In genomic region chr4:122555216-122555615, GRCh38 we compare ENCODE assay signal across 28 cellular contexts.
"Had no signal": no experiment of that assay in that cellular context is flagged by ENCODE, and none has a peak within 500 bp of the region (broad histone marks: within the 10 kb centered on the region; RNA-seq: fewer than 3 reads in every experiment).

No MANE protein-coding gene starts in this region.

- H3K27me3 Mint-ChIP-seq: activated CD4-positive, alpha-beta T cell treated with anti-CD3 and anti-CD28 coated beads, Interleukin-2, amount 10 ng/mL, durations not matched to agents 7 days and 5 days; T-helper 17 cell had no signal

- FAIRE-seq: frontal cortex, islet of Langerhans, small intestine, urothelium cell line had no signal

- ATAC-seq: left lung; lower lobe of right lung; natural killer cell; psoas muscle; stimulated activated effector memory CD8-positive, alpha-beta T cell treated with anti-CD3 and anti-CD28 coated beads, Interleukin-12 subunit alpha, Interleukin-12 subunit beta, amount 100 ng/mL, for 72 hours; T-helper 17 cell had no signal

- H3K9me3 Mint-ChIP-seq: natural killer cell; neural progenitor cell; stimulated activated effector memory CD8-positive, alpha-beta T cell treated with anti-CD3 and anti-CD28 coated beads, Interleukin-12 subunit alpha, Interleukin-12 subunit beta, amount 100 ng/mL, for 72 hours had no signal

- H3K27ac Mint-ChIP-seq: activated naive CD8-positive, alpha-beta T cell; natural killer cell; neural progenitor cell; stimulated activated effector memory CD8-positive, alpha-beta T cell treated with anti-CD3 and anti-CD28 coated beads, Interleukin-12 subunit alpha, Interleukin-12 subunit beta, amount 100 ng/mL, for 72 hours; stimulated activated naive CD8-positive, alpha-beta T cell treated with anti-CD3 and anti-CD28 coated beads, Interleukin-15, Interleukin-2, amounts not matched to agents 100 ng/mL and 50 ng/mL, for 24 hours; T-helper 17 cell had no signal

- H3K9me3 ChIP-seq: lower lobe of right lung, psoas muscle, sigmoid colon, thoracic aorta had no signal

- H3K36me3 Mint-ChIP-seq: activated naive CD8-positive, alpha-beta T cell; natural killer cell; neural progenitor cell; stimulated activated effector memory CD8-positive, alpha-beta T cell treated with anti-CD3 and anti-CD28 coated beads, Interleukin-12 subunit alpha, Interleukin-12 subunit beta, amount 100 ng/mL, for 72 hours had no signal

- H3K4me1 Mint-ChIP-seq: natural killer cell; stimulated activated effector memory CD8-positive, alpha-beta T cell treated with anti-CD3 and anti-CD28 coated beads, Interleukin-12 subunit alpha, Interleukin-12 subunit beta, amount 100 ng/mL, for 72 hours; T-helper 17 cell had no signal

- H3K4me3 ChIP-seq: coronary artery, dorsolateral prefrontal cortex, left lung, lower lobe of right lung, neural progenitor cell, psoas muscle, sigmoid colon, thoracic aorta had no signal

- H3K27ac ChIP-seq: coronary artery, dorsolateral prefrontal cortex, left lung, lower lobe of right lung, neural progenitor cell, parathyroid adenoma, psoas muscle, sigmoid colon, thoracic aorta had no signal

- H3K4me3 Mint-ChIP-seq: activated CD4-positive, alpha-beta T cell treated with anti-CD3 and anti-CD28 coated beads, Interleukin-2, amount 10 ng/mL, durations not matched to agents 7 days and 5 days; activated naive CD8-positive, alpha-beta T cell; natural killer cell; neural progenitor cell; stimulated activated effector memory CD8-positive, alpha-beta T cell treated with anti-CD3 and anti-CD28 coated beads, Interleukin-12 subunit alpha, Interleukin-12 subunit beta, amount 100 ng/mL, for 72 hours; stimulated activated naive CD8-positive, alpha-beta T cell treated with anti-CD3 and anti-CD28 coated beads, Interleukin-15, Interleukin-2, amounts not matched to agents 100 ng/mL and 50 ng/mL, for 24 hours; T-helper 17 cell had no signal

- H2AFZ ChIP-seq: neural progenitor cell, parathyroid adenoma had no signal

- H3K4me1 ChIP-seq: left lung, lower lobe of right lung, neural progenitor cell, parathyroid adenoma, psoas muscle, sigmoid colon had no signal

- DNase-seq: activated CD4-positive, alpha-beta T cell treated with anti-CD3 and anti-CD28 coated beads, Interleukin-2, amount 10 ng/mL, durations not matched to agents 7 days and 5 days; activated gamma-delta T cell; anterior cingulate cortex; cerebellar nuclear complex; dorsolateral prefrontal cortex; effector memory CD4-positive, alpha-beta T cell; left lung; lower lobe of right lung; mesendoderm; natural killer cell; occipital lobe; psoas muscle; sigmoid colon; small intestine; stimulated activated CD4-positive, alpha-beta T cell treated with anti-CD3 and anti-CD28 coated beads, Interleukin-4, amount 100 ng/mL, for 24 hours; T-helper 17 cell; T1000; trophoblast cell had no signal

- H3K9ac ChIP-seq: neural progenitor cell, parathyroid adenoma had no signal

- H3K4me2 ChIP-seq: neural progenitor cell had no signal

- H3K27me3 ChIP-seq: left lung, neural progenitor cell, sigmoid colon had no signal

- H3K36me3 ChIP-seq: left lung, lower lobe of right lung, neural progenitor cell, sigmoid colon, thoracic aorta had no signal

- H3K79me2 ChIP-seq: parathyroid adenoma had no signal
